In genomic region chr11:112291191-112291590, GRCh38 we compare ENCODE assay signal across 18 cellular contexts. TPM values are rescaled to one million over a fixed set of nuclear protein-coding genes. Genes with fewer than 3 reads are reported as not detected.
DNase-seq lines count a peak whose midpoint lies in the region; ATAC-seq and TF ChIP-seq lines count a peak whose summit lies in the region.
"Had no signal": no experiment of that assay in that cellular context is flagged by ENCODE, and none has a peak within 500 bp of the region (broad histone marks: within the 10 kb centered on the region; RNA-seq: fewer than 3 reads in every experiment).

No MANE protein-coding gene starts in this region.

- no peak overlapping the region for H3K14ac ChIP-seq in mesenchymal stem cell (ENCODE audit: low read length in 2 of 2)

- no peak overlapping the region for H2BK120ac ChIP-seq in mesenchymal stem cell (ENCODE audit: low read depth, low read length)

- H3K4me2 ChIP-seq in mesenchymal stem cell (ENCODE audit: low read length, poor library complexity, severe bottlenecking) = no peak overlapping the region

- H3K27me3 ChIP-seq in ascending aorta (no peaks in the 10 kb centered on the region), mesenchymal stem cell (ENCODE audit: control insufficient read depth in 1 of 2, insufficient read depth in 1 of 2, low read length in 2 of 2) (peaks cover 0 to 4% of the 10 kb centered on the region in 2 experiments), subcutaneous abdominal adipose tissue (ENCODE audit: control insufficient read depth in 5 of 5, insufficient read depth in 4 of 5, low read length in 5 of 5) (no peaks in the 10 kb centered on the region)

- no peak overlapping the region for H2AFZ ChIP-seq in mesenchymal stem cell (ENCODE audit: low read depth, low read length)

- peak overlapping the region; percentile 64 for H4K91ac ChIP-seq in mesenchymal stem cell (ENCODE audit: low read length)

- H3K79me1 ChIP-seq in mesenchymal stem cell (replicated peaks; ENCODE audit: low read length, poor library complexity, severe bottlenecking) = no peaks in the 10 kb centered on the region

- H3K4ac ChIP-seq in mesenchymal stem cell (ENCODE audit: low read depth in 1 of 2, low read length in 2 of 2) = peak overlapping the region; percentile 13 to 66

- H3K27me3 Mint-ChIP-seq in activated CD8-positive, alpha-beta memory T cell treated with anti-CD3 and anti-CD28 coated beads, Interleukin-2, amount 10 ng/mL, durations not matched to agents 7 days and 5 days = peaks cover 17% of the 10 kb centered on the region

- peak overlapping the region; percentile 74 for H4K8ac ChIP-seq in mesenchymal stem cell (ENCODE audit: low read length)

- no peak overlapping the region for H2AK5ac ChIP-seq in mesenchymal stem cell (ENCODE audit: low read length, severe bottlenecking)

- peak overlapping the region; percentile 13 to 46 for H3K18ac ChIP-seq in mesenchymal stem cell (ENCODE audit: low read depth in 1 of 2, low read length in 2 of 2)

- H3K4me3 Mint-ChIP-seq in activated CD8-positive, alpha-beta memory T cell treated with anti-CD3 and anti-CD28 coated beads, Interleukin-2, amount 10 ng/mL, durations not matched to agents 7 days and 5 days = peak overlapping the region; percentile 4

- H3K4me1 Mint-ChIP-seq in activated CD8-positive, alpha-beta memory T cell treated with anti-CD3 and anti-CD28 coated beads, Interleukin-2, amount 10 ng/mL, durations not matched to agents 7 days and 5 days = peaks cover 27% of the 10 kb centered on the region

- H3K36me3 Mint-ChIP-seq in activated CD8-positive, alpha-beta memory T cell treated with anti-CD3 and anti-CD28 coated beads, Interleukin-2, amount 10 ng/mL, durations not matched to agents 7 days and 5 days = peaks cover 8% of the 10 kb centered on the region

- peak overlapping the region; percentile 60 for H2BK15ac ChIP-seq in mesenchymal stem cell (ENCODE audit: low read depth, poor library complexity, severe bottlenecking)

- no peak for ATAC-seq in activated CD8-positive, alpha-beta memory T cell treated with anti-CD3 and anti-CD28 coated beads, Interleukin-2, amount 10 ng/mL, durations not matched to agents 7 days and 5 days
- ATAC-seq in HG02852 (IDR thresholded peaks at IDR 0.05; ENCODE audit: unreplicated experiment) = no peak

- peaks cover 11 to 32% of the 10 kb centered on the region in 2 donors for H3K4me1 ChIP-seq in ascending aorta
- peaks cover 6% of the 10 kb centered on the region for H3K4me1 ChIP-seq in mesenchymal stem cell (ENCODE audit: control insufficient read depth, insufficient read depth, low read depth, low read length)
- H3K4me1 ChIP-seq in subcutaneous abdominal adipose tissue (ENCODE audit: control insufficient read depth in 5 of 5, insufficient read depth in 5 of 5, low read length in 5 of 5) = peaks cover 2 to 38% (median 20%) of the 10 kb centered on the region in 5 donors

- no peak for DNase-seq in activated CD8-positive, alpha-beta memory T cell treated with anti-CD3 and anti-CD28 coated beads, Interleukin-2, amount 10 ng/mL, durations not matched to agents 7 days and 5 days
- no peak for DNase-seq in activated CD8-positive, alpha-beta memory T cell treated with anti-CD3 and anti-CD28 coated beads, Interleukin-2, amount 50 U/mL, for 4 hours
- DNase-seq in ascending aorta (ENCODE audit: low spot score in 2 of 2) (no peak), mesenchymal stem cell (no peak), NCI-H526 treated with DMSO at 0.1 percent for 48 hours (lab: John Stamatoyannopoulos, UW) (no peak)
- no peak for DNase-seq in stimulated activated CD4-positive, alpha-beta T cell treated with anti-CD3 and anti-CD28 coated beads, Interleukin-12 subunit alpha, Interleukin-12 subunit beta, amount 100 ng/mL, for 4 hours
- DNase-seq: activated T-cell treated with anti-CD3 and anti-CD28 coated beads, Interleukin-2, amount 50 U/mL, for 4 hours; islet precursor cell; NCI-H1436; PC-9; stimulated activated naive B cell treated with anti-CD40 and anti-IgM and Interleukin-4, amounts not matched to agents 10 μg/mL and 1 μg/mL and 100 μg/mL, for 72 hours had no signal

- H3K23ac ChIP-seq in mesenchymal stem cell (ENCODE audit: low read length in 2 of 2) = no peak overlapping the region

- H3K4me3 ChIP-seq in ascending aorta (peak overlapping the region; percentile 77 to 84), mesenchymal stem cell (ENCODE audit: insufficient read depth in 1 of 2, low read depth in 1 of 2, low read length in 2 of 2) (peak overlapping the region in 1 of 2 experiments; percentile 88), subcutaneous abdominal adipose tissue (ENCODE audit: low read depth in 1 of 5, low read length in 5 of 5) (peak overlapping the region in 1 of 5 donors; percentile 86)

- no peak overlapping the region for H3K9ac ChIP-seq in mesenchymal stem cell (ENCODE audit: low read length)
- H3K9ac ChIP-seq in subcutaneous abdominal adipose tissue (ENCODE audit: low read length in 5 of 5) = peak overlapping the region in 1 of 5 donors; percentile 78
- H3K9ac ChIP-seq: KMS-11 had no signal

- no peak overlapping the region for H3K27ac Mint-ChIP-seq in activated CD8-positive, alpha-beta memory T cell treated with anti-CD3 and anti-CD28 coated beads, Interleukin-2, amount 10 ng/mL, durations not matched to agents 7 days and 5 days
- H3K27ac Mint-ChIP-seq: stimulated activated naive B cell treated with anti-CD40 and anti-IgM and Interleukin-4, amounts not matched to agents 10 μg/mL and 1 μg/mL and 100 μg/mL, for 72 hours had no signal

- intact Hi-C loops in ascending aorta (cut with DNase I) = loop anchor here (2.0 to 10.0 kb wide), 6 partner anchors 28 to 1484 kb away; partner anchors contain the start of genes CLDN25, NCAM1 and ZW10

- no peaks in the 10 kb centered on the region for H3K9me3 Mint-ChIP-seq in activated CD8-positive, alpha-beta memory T cell treated with anti-CD3 and anti-CD28 coated beads, Interleukin-2, amount 10 ng/mL, durations not matched to agents 7 days and 5 days (ENCODE audit: low read depth)
- H3K9me3 Mint-ChIP-seq: activated T-cell treated with anti-CD3 and anti-CD28 coated beads, Interleukin-2, amount 50 U/mL, for 4 hours had no signal

- no peak overlapping the region for H2BK5ac ChIP-seq in mesenchymal stem cell (ENCODE audit: low read depth, low read length, poor library complexity, severe bottlenecking)

- no peak for TF ChIP-seq CTCF in ascending aorta (IDR thresholded peaks at IDR 0.05)

- peak overlapping the region; percentile 88 for H3K27ac ChIP-seq in ascending aorta
- H3K27ac ChIP-seq in mesenchymal stem cell (ENCODE audit: low read length, poor library complexity, severe bottlenecking) = no peak overlapping the region
- H3K27ac ChIP-seq in subcutaneous abdominal adipose tissue (ENCODE audit: low read depth, low read length) = peak overlapping the region; percentile 75
- H3K27ac ChIP-seq: KMS-11, PC-9 had no signal

- no peaks in the 10 kb centered on the region for H3K9me3 ChIP-seq in ascending aorta
- H3K9me3 ChIP-seq in mesenchymal stem cell (ENCODE audit: control insufficient read depth, low read length) = no peaks in the 10 kb centered on the region
- H3K9me3 ChIP-seq in subcutaneous abdominal adipose tissue (ENCODE audit: control insufficient read depth in 5 of 5, low read length in 5 of 5) = no peaks in the 10 kb centered on the region
- H3K9me3 ChIP-seq: A549 had no signal

- H3K36me3 ChIP-seq in ascending aorta = no peaks in the 10 kb centered on the region
- H3K36me3 ChIP-seq in mesenchymal stem cell (ENCODE audit: control insufficient read depth in 1 of 2, insufficient read depth in 2 of 2, low read depth in 1 of 2, low read length in 2 of 2) = no peaks in the 10 kb centered on the region
- H3K36me3 ChIP-seq in subcutaneous abdominal adipose tissue (ENCODE audit: control insufficient read depth in 5 of 5, insufficient read depth in 5 of 5, low read length in 5 of 5) = peaks cover 0 to 4% (median 0%) of the 10 kb centered on the region in 5 donors

- CTCF ChIA-PET in activated CD8-positive, alpha-beta memory T cell treated with anti-CD3 and anti-CD28 coated beads, Interleukin-2, amount 10 ng/mL, durations not matched to agents 7 days and 5 days (lab: Charles Lee) = interaction anchor here (0.7 to 1.3 kb wide), 2 partner anchors 9 to 11 kb away, joined by 3 to 4 read pairs; no protein-coding TSS in a partner anchor

- 94% methylated on average over 6 of the region's 6 CpGs for WGBS in mesenchymal stem cell

- peak overlapping the region; percentile 38 to 51 for H2BK12ac ChIP-seq in mesenchymal stem cell (ENCODE audit: low read length in 2 of 2)

RNA-seq across cellular contexts. Expression of gene PLET1, which starts 30.5 kb away (rescaled TPM):
- total RNA-seq in activated CD8-positive, alpha-beta memory T cell treated with anti-CD3 and anti-CD28 coated beads, Interleukin-2, amount 10 ng/mL, durations not matched to agents 7 days and 5 days = not detected
- total RNA-seq in ascending aorta = not detected
- not detected for polyA plus RNA-seq in mesenchymal stem cell (2013, experiment 1 of 2)
- not detected for polyA plus RNA-seq in mesenchymal stem cell (2013, experiment 2 of 2)
- total RNA-seq: activated T-cell treated with anti-CD3 and anti-CD28 coated beads, Interleukin-2, amount 50 U/mL, for 4 hours; frontal cortex; H1; mucosa of gallbladder; PC-9 had no signal
- polyA plus RNA-seq: A549, H1 had no signal
